In genomic region chr19:37992761-37993160, GRCh38 we compare ENCODE assay signal across 30 cellular contexts.
"Had no signal": no experiment of that assay in that cellular context is flagged by ENCODE, and none has a peak within 500 bp of the region (broad histone marks: within the 10 kb centered on the region; RNA-seq: fewer than 3 reads in every experiment).

No MANE protein-coding gene starts in this region.

- H3K27me3 Mint-ChIP-seq: naive thymus-derived CD4-positive, alpha-beta T cell; stimulated activated naive B cell treated with anti-CD40 and anti-IgM and Interleukin-4, amounts not matched to agents 10 μg/mL and 1 μg/mL and 100 μg/mL, for 72 hours; stimulated activated naive CD8-positive, alpha-beta T cell treated with anti-CD3 and anti-CD28 coated beads, Interleukin-15, Interleukin-2, amounts not matched to agents 100 ng/mL and 50 ng/mL, for 24 hours had no signal

- H3K4me3 ChIP-seq: dorsolateral prefrontal cortex, esophagus muscularis mucosa, heart right ventricle, left lung, neural progenitor cell, ovary, psoas muscle, sigmoid colon, skin epidermis, suprapubic skin, transverse colon, vagina had no signal

- FAIRE-seq: colon, islet of Langerhans had no signal

- ATAC-seq: heart right ventricle; left cardiac atrium; left lung; naive thymus-derived CD4-positive, alpha-beta T cell; psoas muscle; right cardiac atrium had no signal

- H3K27ac Mint-ChIP-seq: endodermal cell; naive thymus-derived CD4-positive, alpha-beta T cell; nephron; neural progenitor cell; stimulated activated naive CD8-positive, alpha-beta T cell treated with anti-CD3 and anti-CD28 coated beads, Interleukin-15, Interleukin-2, amounts not matched to agents 100 ng/mL and 50 ng/mL, for 24 hours had no signal

- H3K4me2 ChIP-seq: neural progenitor cell had no signal

- DNase-seq: dorsolateral prefrontal cortex; effector CD4-positive, alpha-beta T cell; endodermal cell; foreskin keratinocyte; glutamatergic neuron; heart right ventricle; hippocampal formation; left cardiac atrium; left lung; mesendoderm; midbrain; naive thymus-derived CD4-positive, alpha-beta T cell; occipital lobe; ovary; psoas muscle; right cardiac atrium; sigmoid colon; stimulated activated CD4-positive, alpha-beta T cell treated with anti-CD3 and anti-CD28 coated beads, Interleukin-15, amount 100 ng/mL, for 24 hours; stimulated activated CD4-positive, alpha-beta T cell treated with anti-CD3 and anti-CD28 coated beads, Interleukin-2, amount 100 ng/mL, for 48 hours; stimulated activated naive B cell treated with anti-CD40 and anti-IgM and Interleukin-4, amounts not matched to agents 10 μg/mL and 1 μg/mL and 100 μg/mL, for 72 hours; transverse colon had no signal

- H3K27ac ChIP-seq: dorsolateral prefrontal cortex, esophagus muscularis mucosa, foreskin keratinocyte, heart right ventricle, left lung, neural progenitor cell, ovary, psoas muscle, sigmoid colon, skin epidermis, suprapubic skin, transverse colon, vagina had no signal

- H3K36me3 ChIP-seq: heart right ventricle, left lung, neural progenitor cell, ovary, suprapubic skin, transverse colon, vagina had no signal

- H3K9me3 ChIP-seq: esophagus muscularis mucosa, heart right ventricle, left lung, ovary, psoas muscle, sigmoid colon, suprapubic skin, transverse colon, vagina had no signal

- H2AFZ ChIP-seq: neural progenitor cell had no signal

- H3K36me3 Mint-ChIP-seq: neural progenitor cell had no signal

- H3K4me3 Mint-ChIP-seq: endodermal cell; naive thymus-derived CD4-positive, alpha-beta T cell; nephron; neural progenitor cell; stimulated activated naive B cell treated with anti-CD40 and anti-IgM and Interleukin-4, amounts not matched to agents 10 μg/mL and 1 μg/mL and 100 μg/mL, for 72 hours; stimulated activated naive CD8-positive, alpha-beta T cell treated with anti-CD3 and anti-CD28 coated beads, Interleukin-15, Interleukin-2, amounts not matched to agents 100 ng/mL and 50 ng/mL, for 24 hours had no signal

- H3K9me3 Mint-ChIP-seq: endodermal cell; nephron; neural progenitor cell; stimulated activated naive B cell treated with anti-CD40 and anti-IgM and Interleukin-4, amounts not matched to agents 10 μg/mL and 1 μg/mL and 100 μg/mL, for 72 hours; stimulated activated naive CD8-positive, alpha-beta T cell treated with anti-CD3 and anti-CD28 coated beads, Interleukin-15, Interleukin-2, amounts not matched to agents 100 ng/mL and 50 ng/mL, for 24 hours had no signal

- H3K27me3 ChIP-seq: dorsolateral prefrontal cortex, esophagus muscularis mucosa, foreskin keratinocyte, heart right ventricle, left lung, neural progenitor cell, ovary, sigmoid colon, suprapubic skin, transverse colon, vagina had no signal

- H3K9ac ChIP-seq: neural progenitor cell had no signal
